In genomic region chr10:96395931-96396877, GRCh38 we compare ENCODE assay signal across 8 cellular contexts. TPM values are rescaled to one million over a fixed set of nuclear protein-coding genes. Genes with fewer than 3 reads are reported as not detected.
DNase-seq lines count a peak whose midpoint lies in the region; ATAC-seq and TF ChIP-seq lines count a peak whose summit lies in the region.

No MANE protein-coding gene starts in this region.

- H3K36me3 ChIP-seq in HUES48 (ENCODE audit: control insufficient read depth, insufficient read depth, low read length) (no peaks in the 10 kb centered on the region), heart left ventricle (no peaks in the 10 kb centered on the region), vagina (no peaks in the 10 kb centered on the region)

- WGBS in heart left ventricle, 4 donors, result 25 to 29% (median 27%) methylated on average over 24 of the region's 24 CpGs

- H3K9ac ChIP-seq in HUES48 (ENCODE audit: low read depth, low read length), result no peak overlapping the region

- no peaks in the 10 kb centered on the region for H3K9me3 Mint-ChIP-seq in activated naive CD4-positive, alpha-beta T cell treated with anti-CD3 and anti-CD28 coated beads, Interleukin-2, amount 50 U/mL, for 72 hours

- peak; percentile 83 to 90 for ATAC-seq in activated naive CD4-positive, alpha-beta T cell treated with anti-CD3 and anti-CD28 coated beads, Interleukin-2, amount 50 U/mL, for 72 hours
- peak in 3 of 4 donors; percentile 61 to 74 (median 63) for ATAC-seq in heart left ventricle
- ATAC-seq in HG03139 (IDR thresholded peaks at IDR 0.05; ENCODE audit: unreplicated experiment), result no peak

- intact Hi-C loops in heart left ventricle (cut with DNase I) (loop anchor here (1.0 to 10.0 kb wide), 15 partner anchors 76 to 819 kb away; partner anchors contain the start of genes TLL2 (in 7 of the 10) and LCOR (in 4 of the 10)), posterior vena cava (cut with DNase I) (loop anchor here in 1 of 2 donors (10.0 kb wide), 1 partner anchor 119 kb away; the partner anchor contains the start of gene TLL2), vagina (cut with DNase I) (no loop called here)

- H3K9me3 ChIP-seq in HUES48 (ENCODE audit: control insufficient read depth, insufficient read depth, low read length) (no peaks in the 10 kb centered on the region), heart left ventricle (no peaks in the 10 kb centered on the region), vagina (no peaks in the 10 kb centered on the region)

- H3K4me1 ChIP-seq in HUES48 (ENCODE audit: control insufficient read depth, insufficient read depth, low read length), result peaks cover 12% of the 10 kb centered on the region
- H3K4me1 ChIP-seq in heart left ventricle, result peaks cover 0 to 49% (median 15%) of the 10 kb centered on the region in 12 donors
- no peaks in the 10 kb centered on the region for H3K4me1 ChIP-seq in vagina

- peak; percentile 67 to 90 (median 86) for TF ChIP-seq CTCF in heart left ventricle (IDR thresholded peaks at IDR 0.05)
- TF ChIP-seq CTCF in vagina (IDR thresholded peaks at IDR 0.05), result peak; percentile 51 to 83 (median 68)

- DNase-seq in EH (ENCODE audit: low read depth) (peak; percentile 69), SK-N-DZ (ENCODE audit: low spot score) (peak; percentile 59), heart left ventricle (peak; percentile 63 to 71 (median 68)), posterior vena cava (ENCODE audit: low spot score) (peak; percentile 88), vagina (ENCODE audit: extremely low spot score in 2 of 2) (no peak)
- peak in 1 of 2 donors; percentile 54 for DNase-seq in activated naive CD4-positive, alpha-beta T cell treated with anti-CD3 and anti-CD28 coated beads, Interleukin-2, amount 50 U/mL, for 72 hours (ENCODE audit: low spot score in 2 of 2)

- no peaks in the 10 kb centered on the region for H3K36me3 Mint-ChIP-seq in activated naive CD4-positive, alpha-beta T cell treated with anti-CD3 and anti-CD28 coated beads, Interleukin-2, amount 50 U/mL, for 72 hours

- peak overlapping the region; percentile 53 for H3K4me3 ChIP-seq in HUES48 (ENCODE audit: low read depth, low read length)
- no peak overlapping the region for H3K4me3 ChIP-seq in heart left ventricle
- no peak overlapping the region for H3K4me3 ChIP-seq in vagina

- TF ChIP-seq POLR2A in heart left ventricle (IDR thresholded peaks at IDR 0.05), result no peak
- no peak for TF ChIP-seq POLR2A in vagina (IDR thresholded peaks at IDR 0.05)

- H3K27ac ChIP-seq in HUES48 (ENCODE audit: low read depth, low read length) (no peak overlapping the region), heart left ventricle (peak overlapping the region in 1 of 12 donors; percentile 70), vagina (no peak overlapping the region)

- peaks cover 8% of the 10 kb centered on the region; the same call in 1 of the 2 replicates for H3K27me3 ChIP-seq in HUES48 (ENCODE audit: control insufficient read depth, insufficient read depth, low read length)
- H3K27me3 ChIP-seq in heart left ventricle, result peaks cover 0 to 9% (median 0%) of the 10 kb centered on the region in 9 donors
- no peaks in the 10 kb centered on the region for H3K27me3 ChIP-seq in vagina

- H3K27ac Mint-ChIP-seq in activated naive CD4-positive, alpha-beta T cell treated with anti-CD3 and anti-CD28 coated beads, Interleukin-2, amount 50 U/mL, for 72 hours, result no peak overlapping the region

RNA-seq across cellular contexts. Expression of gene OPALIN, which starts 37.4 kb away (rescaled TPM):
- polyA plus RNA-seq in SK-N-DZ (2014; cell fraction: cytosol; rRNA removed), result not detected in 2 replicates
- polyA plus RNA-seq in SK-N-DZ (2014; cell fraction: nucleus; rRNA removed), result not detected in 2 replicates
- total RNA-seq in activated naive CD4-positive, alpha-beta T cell treated with anti-CD3 and anti-CD28 coated beads, Interleukin-2, amount 50 U/mL, for 72 hours, result not detected
- total RNA-seq in heart left ventricle (under 1 TPM in 1 of 9 donors, not detected in 8; 0.16 TPM), posterior vena cava (not detected), vagina (not detected)
- polyA plus RNA-seq in heart left ventricle, result not detected

Comparison
In these comparisons a context has a peak if more than half of its experiments do, and no peak if none do; other contexts are left out.
1. DNase-seq: peak in EH (single experiment), SK-N-DZ (single experiment), heart left ventricle (5 of 5) and posterior vena cava (single experiment); none in vagina (0 of 2).